In genomic region chr2:191013617-191013875, GRCh38 we compare ENCODE assay signal across 8 cellular contexts. TPM values are rescaled to one million over a fixed set of nuclear protein-coding genes. Genes with fewer than 3 reads are reported as not detected.
A peak's percentile ranks its signal among the peaks of the same experiment; 100 is the strongest.
DNase-seq lines count a peak whose midpoint lies in the region; ATAC-seq and TF ChIP-seq lines count a peak whose summit lies in the region.

No MANE protein-coding gene starts in this region.

- no peak overlapping the region for H3K4me3 Mint-ChIP-seq in CD4-positive, alpha-beta T cell
- no peak overlapping the region for H3K4me3 Mint-ChIP-seq in T-helper 2 cell treated with Interferon-gamma antibody and Interleukin-4, amounts not matched to agents 5 μg/mL and 100 μg/mL, for 36 hours
- no peak overlapping the region for H3K4me3 Mint-ChIP-seq in activated naive CD4-positive, alpha-beta T cell treated with anti-CD3 and anti-CD28 coated beads for 36 hours

- H3K27ac ChIP-seq in CD4-positive, alpha-beta T cell (ENCODE audit: low read depth, low read length), result peak overlapping the region; percentile 91
- H3K27ac ChIP-seq in epithelial cell of prostate (peak overlapping the region; percentile 64), ovary (peak overlapping the region; percentile 43 to 75)

- TF ChIP-seq CTCF in CD4-positive, alpha-beta T cell (IDR thresholded peaks at IDR 0.05), result no peak
- no peak for TF ChIP-seq CTCF in ovary (IDR thresholded peaks at IDR 0.05)

- no peaks in the 10 kb centered on the region for H3K27me3 ChIP-seq in CD4-positive, alpha-beta T cell (ENCODE audit: control insufficient read depth, insufficient read depth, low read length)
- no peaks in the 10 kb centered on the region for H3K27me3 ChIP-seq in ovary

- H3K4me1 ChIP-seq in ovary (ENCODE audit: insufficient read depth), result peaks cover 20% of the 10 kb centered on the region

- TF ChIP-seq EP300 in ovary (IDR thresholded peaks at IDR 0.05), result no peak

- no peak for TF ChIP-seq POLR2A in ovary (IDR thresholded peaks at IDR 0.05)

- WGBS in ovary, 3 donors, result 0 to 1% (median 1%) methylated on average over 11 of the region's 11 CpGs

- no peaks in the 10 kb centered on the region for H3K9me3 Mint-ChIP-seq in CD4-positive, alpha-beta T cell
- H3K9me3 Mint-ChIP-seq in T-helper 2 cell treated with Interferon-gamma antibody and Interleukin-4, amounts not matched to agents 5 μg/mL and 100 μg/mL, for 36 hours, result peaks cover 4% of the 10 kb centered on the region
- H3K9me3 Mint-ChIP-seq in activated naive CD4-positive, alpha-beta T cell treated with anti-CD3 and anti-CD28 coated beads for 36 hours, result peaks cover 8% of the 10 kb centered on the region

- no peaks in the 10 kb centered on the region for H3K27me3 Mint-ChIP-seq in CD4-positive, alpha-beta T cell
- no peaks in the 10 kb centered on the region for H3K27me3 Mint-ChIP-seq in T-helper 2 cell treated with Interferon-gamma antibody and Interleukin-4, amounts not matched to agents 5 μg/mL and 100 μg/mL, for 36 hours (ENCODE audit: low read depth)
- H3K27me3 Mint-ChIP-seq in activated naive CD4-positive, alpha-beta T cell treated with anti-CD3 and anti-CD28 coated beads for 36 hours (ENCODE audit: low read depth), result no peaks in the 10 kb centered on the region

- H3K4me1 Mint-ChIP-seq in CD4-positive, alpha-beta T cell (ENCODE audit: low read depth), result peaks cover 43% of the 10 kb centered on the region
- peaks cover 30% of the 10 kb centered on the region for H3K4me1 Mint-ChIP-seq in T-helper 2 cell treated with Interferon-gamma antibody and Interleukin-4, amounts not matched to agents 5 μg/mL and 100 μg/mL, for 36 hours (ENCODE audit: low read depth)
- H3K4me1 Mint-ChIP-seq in activated naive CD4-positive, alpha-beta T cell treated with anti-CD3 and anti-CD28 coated beads for 36 hours (ENCODE audit: low read depth), result peaks cover 38% of the 10 kb centered on the region

- peak; percentile 7 for ATAC-seq in CD4-positive, alpha-beta T cell (ENCODE audit: poor library complexity)
- ATAC-seq in HG03025 (IDR thresholded peaks at IDR 0.05; ENCODE audit: low FRiP score, unreplicated experiment), result no peak

- no peaks in the 10 kb centered on the region for H3K36me3 ChIP-seq in ovary

- H3K36me3 Mint-ChIP-seq in CD4-positive, alpha-beta T cell (ENCODE audit: low read depth), result peaks cover 28% of the 10 kb centered on the region
- peaks cover 35% of the 10 kb centered on the region for H3K36me3 Mint-ChIP-seq in T-helper 2 cell treated with Interferon-gamma antibody and Interleukin-4, amounts not matched to agents 5 μg/mL and 100 μg/mL, for 36 hours (ENCODE audit: low read depth)
- H3K36me3 Mint-ChIP-seq in activated naive CD4-positive, alpha-beta T cell treated with anti-CD3 and anti-CD28 coated beads for 36 hours (ENCODE audit: low read depth), result peaks cover 17% of the 10 kb centered on the region

- H3K4me3 ChIP-seq in ovary, result peak overlapping the region; percentile 100

- DNase-seq in CD4-positive, alpha-beta T cell, result no peak
- DNase-seq in Kasumi-1 (lab: John Stamatoyannopoulos, UW), result peak; percentile 54 to 59
- no peak for DNase-seq in epithelial cell of prostate (ENCODE audit: low read depth, low spot score)
- no peak for DNase-seq in ovary
- DNase-seq in T-helper 2 cell treated with Interferon-gamma antibody and Interleukin-4, amounts not matched to agents 5 μg/mL and 100 μg/mL, for 36 hours (ENCODE audit: low spot score), result no peak
- no peak for DNase-seq in middle frontal gyrus (ENCODE audit: extremely low spot score, low spot score)
- no peak for DNase-seq in activated naive CD4-positive, alpha-beta T cell treated with anti-CD3 and anti-CD28 coated beads for 36 hours

- intact Hi-C loops in CD4-positive, alpha-beta T cell (cut with DNase I, micrococcal nuclease), result loop anchor here (5.0 to 10.0 kb wide), 2 partner anchors 36 to 1229 kb away; partner anchors contain the start of genes ORMDL1 (in 1 of the 2) and PMS1 (in 1 of the 2)
- intact Hi-C loops in ovary (cut with DNase I), result loop anchor here in 1 of 4 donors (10.0 kb wide), 1 partner anchor 129 kb away; the partner anchor contains the start of gene GLS
- intact Hi-C loops in activated naive CD4-positive, alpha-beta T cell treated with anti-CD3 and anti-CD28 coated beads for 36 hours (cut with micrococcal nuclease), result loop anchor here (1.0 kb wide), 1 partner anchor 10 kb away; no protein-coding TSS in a partner anchor

- no peak overlapping the region for H3K27ac Mint-ChIP-seq in CD4-positive, alpha-beta T cell
- no peak overlapping the region for H3K27ac Mint-ChIP-seq in T-helper 2 cell treated with Interferon-gamma antibody and Interleukin-4, amounts not matched to agents 5 μg/mL and 100 μg/mL, for 36 hours
- no peak overlapping the region for H3K27ac Mint-ChIP-seq in activated naive CD4-positive, alpha-beta T cell treated with anti-CD3 and anti-CD28 coated beads for 36 hours

- POLR2A ChIA-PET in CD4-positive, alpha-beta T cell (lab: Charles Lee), result interaction anchor here (1.0 to 5.7 kb wide), 12 partner anchors 11 to 664 kb away, joined by 4 to 164 read pairs (median 10); partner anchors contain the start of genes GLS, NABP1 and STAT4

- CTCF ChIA-PET in CD4-positive, alpha-beta T cell (lab: Charles Lee), result interaction anchor here (1.7 to 1.8 kb wide), 2 partner anchors 17 kb away, joined by 5 to 7 read pairs; no protein-coding TSS in a partner anchor
- CTCF ChIA-PET in activated naive CD4-positive, alpha-beta T cell treated with anti-CD3 and anti-CD28 coated beads for 36 hours (lab: Charles Lee), result interaction anchor here (1.4 to 1.7 kb wide), 2 partner anchors 11 to 13 kb away, joined by 4 read pairs; no protein-coding TSS in a partner anchor

- H3K9me3 ChIP-seq in CD4-positive, alpha-beta T cell (ENCODE audit: control insufficient read depth, low read length), result no peaks in the 10 kb centered on the region
- no peaks in the 10 kb centered on the region for H3K9me3 ChIP-seq in ovary

RNA-seq across cellular contexts. Expression of gene STAT1, which starts 0.4 kb away (rescaled TPM):
- 10 to 100 TPM; 56.6 to 57.8 TPM for total RNA-seq in CD4-positive, alpha-beta T cell
- 10 to 100 TPM; 27.3 to 57.6 (median 46.4) TPM for total RNA-seq in ovary
- polyA plus RNA-seq in ovary, result 10 to 100 TPM; 30.5 to 89.2 TPM
- 100 to 1,000 TPM; 376 to 402 TPM for total RNA-seq in activated naive CD4-positive, alpha-beta T cell treated with anti-CD3 and anti-CD28 coated beads for 36 hours

Comparison
In these comparisons a context has a peak if more than half of its experiments do, and no peak if none do; other contexts are left out.
1. DNase-seq: peak in Kasumi-1 (2 of 2); none in CD4-positive, alpha-beta T cell (0 of 10), epithelial cell of prostate (single experiment), ovary (0 of 5), T-helper 2 cell treated with Interferon-gamma antibody and Interleukin-4, amounts not matched to agents 5 μg/mL and 100 μg/mL, for 36 hours (single experiment), middle frontal gyrus (single experiment) and activated naive CD4-positive, alpha-beta T cell treated with anti-CD3 and anti-CD28 coated beads for 36 hours (single experiment).
2. RNA of gene STAT1, which starts 0.4 kb away (total RNA-seq): 376 to 402 TPM in activated naive CD4-positive, alpha-beta T cell treated with anti-CD3 and anti-CD28 coated beads for 36 hours; 56.6 to 57.8 TPM in CD4-positive, alpha-beta T cell and 27.3 to 57.6 TPM in ovary; every median in the first group is over 4 times any median in the second.
3. Peak in every context shown above with its lines, with median percentiles within 50 percentile points of each other: H3K27ac ChIP-seq.